17 cellular contexts compared by ENCODE assay signal in genomic region chr2:121588357-121588756, GRCh38. TPM values are rescaled to one million over a fixed set of nuclear protein-coding genes. Genes with fewer than 3 reads are reported as not detected.
DNase-seq lines count a peak whose midpoint lies in the region; ATAC-seq and TF ChIP-seq lines count a peak whose summit lies in the region.
"Had no signal": no experiment of that assay in that cellular context is flagged by ENCODE, and none has a peak within 500 bp of the region (broad histone marks: within the 10 kb centered on the region; RNA-seq: fewer than 3 reads in every experiment).

No MANE protein-coding gene starts in this region.

- no peaks in the 10 kb centered on the region for H3K36me3 ChIP-seq in GM23338 (ENCODE audit: insufficient read depth)
- no peaks in the 10 kb centered on the region for H3K36me3 ChIP-seq in MG63
- no peaks in the 10 kb centered on the region for H3K36me3 ChIP-seq in CD8-positive, alpha-beta T cell (ENCODE audit: insufficient read depth, low read length)
- H3K36me3 ChIP-seq: BE2C, SJSA1 had no signal

- no peak overlapping the region for H3K4me2 ChIP-seq in GM23338

- H4K20me1 ChIP-seq in GM23338 (replicated peaks; ENCODE audit: insufficient read depth), result peaks cover 22% of the 10 kb centered on the region

- TF ChIP-seq CTCF in GM23338 (conservative IDR thresholded peaks at IDR 0.05; ENCODE audit: low read depth in 2 of 2) (no peak), nephron progenitor cell (IDR thresholded peaks at IDR 0.05) (no peak)
- TF ChIP-seq CTCF in CD8-positive, alpha-beta T cell (IDR thresholded peaks at IDR 0.05), result no peak

- no peaks in the 10 kb centered on the region for H3K9me3 ChIP-seq in MG63
- H3K9me3 ChIP-seq in CD8-positive, alpha-beta T cell (ENCODE audit: low read length), result no peaks in the 10 kb centered on the region
- H3K9me3 ChIP-seq: BE2C, SJSA1 had no signal

- no peak for ATAC-seq in GM23338
- no peak for ATAC-seq in effector memory CD8-positive, alpha-beta T cell (replicated peaks)
- no peak for ATAC-seq in activated CD4-positive, CD25-positive, alpha-beta regulatory T cell treated with anti-CD3 and anti-CD28 coated beads, Interleukin-2, amount 50 U/mL, for 24 hours
- ATAC-seq in CD8-positive, alpha-beta T cell, result no peak

- POLR2A ChIA-PET in CD8-positive, alpha-beta T cell (lab: Charles Lee), result no interaction called here

- H3K79me2 ChIP-seq in GM23338 (replicated peaks; ENCODE audit: insufficient read depth), result peaks cover 69% of the 10 kb centered on the region

- H2AFZ ChIP-seq in GM23338, result no peak overlapping the region

- H3K27me3 ChIP-seq in GM23338 (ENCODE audit: insufficient read depth) (no peaks in the 10 kb centered on the region), MG63 (no peaks in the 10 kb centered on the region)
- H3K27me3 ChIP-seq in CD8-positive, alpha-beta T cell (ENCODE audit: insufficient read depth, low read length), result no peaks in the 10 kb centered on the region
- H3K27me3 ChIP-seq: BE2C, SJSA1 had no signal

- H3K4me3 Mint-ChIP-seq in GM23338, result no peak overlapping the region
- no peak overlapping the region for H3K4me3 Mint-ChIP-seq in effector memory CD8-positive, alpha-beta T cell
- no peak overlapping the region for H3K4me3 Mint-ChIP-seq in nephron progenitor cell
- no peak overlapping the region for H3K4me3 Mint-ChIP-seq in CD8-positive, alpha-beta T cell

- no peaks in the 10 kb centered on the region for H3K9me2 ChIP-seq in GM23338 (ENCODE audit: insufficient read depth)

- H3K27ac ChIP-seq in GM23338 (ENCODE audit: low read depth), result no peak overlapping the region
- H3K27ac ChIP-seq in CD8-positive, alpha-beta T cell (ENCODE audit: low read depth, low read length), result no peak overlapping the region
- H3K27ac ChIP-seq: SJSA1 had no signal

- CTCF ChIA-PET in CD8-positive, alpha-beta T cell (lab: Charles Lee), result no interaction called here

- peaks cover 6% of the 10 kb centered on the region for H3K4me1 ChIP-seq in GM23338 (ENCODE audit: insufficient read depth)
- H3K4me1 ChIP-seq in CD8-positive, alpha-beta T cell (ENCODE audit: insufficient read depth, low read length), result no peaks in the 10 kb centered on the region
- H3K4me1 ChIP-seq: BE2C had no signal

- H3F3A ChIP-seq in GM23338 (replicated peaks; ENCODE audit: low read depth), result no peaks in the 10 kb centered on the region

- DNase-seq in GM23338 (ENCODE audit: low spot score), result no peak
- peak; percentile 41 for DNase-seq in MG63
- DNase-seq in effector memory CD8-positive, alpha-beta T cell, result no peak
- no peak for DNase-seq in nephron progenitor cell
- no peak for DNase-seq in CD8-positive, alpha-beta T cell
- DNase-seq in NCI-H1436 treated with DMSO at 0.1 percent for 48 hours (lab: John Stamatoyannopoulos, UW), result no peak
- DNase-seq: BE2C, DMS 273 treated with DMSO at 0.1 percent for 48 hours, Karpas-422, NCI-H1417, NCI-H2029, NCI-H2171 treated with DMSO at 0.1 percent for 48 hours, NCI-H510A treated with DMSO at 0.1 percent for 48 hours had no signal

- H3K9me3 Mint-ChIP-seq in GM23338 (no peaks in the 10 kb centered on the region), nephron progenitor cell (no peaks in the 10 kb centered on the region)
- no peaks in the 10 kb centered on the region for H3K9me3 Mint-ChIP-seq in effector memory CD8-positive, alpha-beta T cell
- H3K9me3 Mint-ChIP-seq in CD8-positive, alpha-beta T cell, result no peaks in the 10 kb centered on the region

- H3K4me3 ChIP-seq in GM23338 (no peak overlapping the region), MG63 (no peak overlapping the region)
- no peak overlapping the region for H3K4me3 ChIP-seq in CD8-positive, alpha-beta T cell (ENCODE audit: low read depth, low read length)
- H3K4me3 ChIP-seq: SJSA1 had no signal

- H3K36me3 Mint-ChIP-seq in GM23338 (ENCODE audit: low read depth) (peaks cover 3% of the 10 kb centered on the region; the same call in 1 of the 3 replicates), nephron progenitor cell (ENCODE audit: low read depth) (peaks cover 42% of the 10 kb centered on the region)
- peaks cover 25% of the 10 kb centered on the region for H3K36me3 Mint-ChIP-seq in effector memory CD8-positive, alpha-beta T cell (ENCODE audit: insufficient read depth)
- peaks cover 37% of the 10 kb centered on the region for H3K36me3 Mint-ChIP-seq in CD8-positive, alpha-beta T cell

- H3K4me1 Mint-ChIP-seq in GM23338, result peaks cover 9% of the 10 kb centered on the region; the same call in 2 of the 3 replicates
- peaks cover 18 to 28% of the 10 kb centered on the region in 2 donors for H3K4me1 Mint-ChIP-seq in effector memory CD8-positive, alpha-beta T cell (ENCODE audit: low read depth in 2 of 2)
- no peaks in the 10 kb centered on the region for H3K4me1 Mint-ChIP-seq in nephron progenitor cell
- peaks cover 36% of the 10 kb centered on the region for H3K4me1 Mint-ChIP-seq in CD8-positive, alpha-beta T cell (ENCODE audit: low read depth)

- intact Hi-C loops in CD8-positive, alpha-beta T cell (cut with DNase I, micrococcal nuclease), result no loop called here

- H3K27me3 Mint-ChIP-seq in GM23338 (ENCODE audit: insufficient read depth, low read depth, poor library complexity), result peaks cover 2% of the 10 kb centered on the region
- no peaks in the 10 kb centered on the region for H3K27me3 Mint-ChIP-seq in effector memory CD8-positive, alpha-beta T cell
- H3K27me3 Mint-ChIP-seq in nephron progenitor cell (ENCODE audit: low read depth, poor library complexity), result no peaks in the 10 kb centered on the region
- no peaks in the 10 kb centered on the region for H3K27me3 Mint-ChIP-seq in CD8-positive, alpha-beta T cell (ENCODE audit: low read depth)

- H3K27ac Mint-ChIP-seq in GM23338, result peak overlapping the region; percentile 68; the same call in 1 of the 2 replicates
- peak overlapping the region; percentile 42 to 44 for H3K27ac Mint-ChIP-seq in effector memory CD8-positive, alpha-beta T cell
- H3K27ac Mint-ChIP-seq in nephron progenitor cell, result peak overlapping the region; percentile 62
- no peak overlapping the region for H3K27ac Mint-ChIP-seq in CD8-positive, alpha-beta T cell

TF ChIP-seq in GM23338, 12 proteins besides CTCF, POLR2A, EP300 and RAD21:
- no peak for TF ChIP-seq ZNF462 (CRISPR knock-in tag; IDR thresholded peaks at IDR 0.05)
- TF ChIP-seq NANOG (IDR thresholded peaks at IDR 0.05; ENCODE audit: borderline replicate concordance), result no peak

RNA-seq across cellular contexts. Expression of gene RNU4ATAC, which starts 57.7 kb away (rescaled TPM):
- total RNA-seq in GM23338 (2014; rRNA removed; shearing (Covaris generic)), result not detected in 2 replicates
- polyA plus RNA-seq in GM23338 (2016; fragmentation: Nextera tagmentation; extraction: Ambion mirVana), result 9.5 TPM in 1 of 2 replicates, not detected in the other
- total RNA-seq in MG63 (2014; rRNA removed; shearing (Covaris generic); ENCODE audit: low replicate concordance), result not detected in 2 replicates
- total RNA-seq in CD8-positive, alpha-beta T cell, result not detected
- total RNA-seq: RPMI7951, SJSA1 had no signal
- polyA plus RNA-seq: AG04450 had no signal
